ENCODE assay signal across 24 cellular contexts in genomic region chr9:69029535-69029934, GRCh38. TPM values are rescaled to one million over a fixed set of nuclear protein-coding genes. Genes with fewer than 3 reads are reported as not detected.
"Had no signal": no experiment of that assay in that cellular context is flagged by ENCODE, and none has a peak within 500 bp of the region (broad histone marks: within the 10 kb centered on the region; RNA-seq: fewer than 3 reads in every experiment).

No MANE protein-coding gene starts in this region.

- H3K4me3 Mint-ChIP-seq: activated B cell treated with CpG ODN at 0.5 μM for 24 hours; mesothelial cell of epicardium; neural crest cell; stimulated activated effector memory CD8-positive, alpha-beta T cell treated with anti-CD3 and anti-CD28 coated beads, Interleukin-12 subunit alpha, Interleukin-12 subunit beta, amount 100 ng/mL, for 72 hours; type B pancreatic cell had no signal

- H3K36me3 Mint-ChIP-seq: mesothelial cell of epicardium; stimulated activated effector memory CD8-positive, alpha-beta T cell treated with anti-CD3 and anti-CD28 coated beads, Interleukin-12 subunit alpha, Interleukin-12 subunit beta, amount 100 ng/mL, for 72 hours; type B pancreatic cell had no signal

- H3K27ac Mint-ChIP-seq: activated B cell treated with CpG ODN at 0.5 μM for 24 hours, mesothelial cell of epicardium, progenitor cell of endocrine pancreas, type B pancreatic cell had no signal

- ATAC-seq: left lung; right cardiac atrium; stimulated activated effector memory CD8-positive, alpha-beta T cell treated with anti-CD3 and anti-CD28 coated beads, Interleukin-12 subunit alpha, Interleukin-12 subunit beta, amount 100 ng/mL, for 72 hours had no signal

- H3K9me3 Mint-ChIP-seq: activated B cell treated with CpG ODN at 0.5 μM for 24 hours; stimulated activated effector memory CD8-positive, alpha-beta T cell treated with anti-CD3 and anti-CD28 coated beads, Interleukin-12 subunit alpha, Interleukin-12 subunit beta, amount 100 ng/mL, for 72 hours had no signal

- DNase-seq: activated B cell treated with CpG ODN at 0.5 μM for 24 hours; activated CD4-positive, alpha-beta T cell treated with anti-CD3 and anti-CD28 coated beads for 4 hours; activated T-cell treated with anti-CD3 and anti-CD28 coated beads for 4 hours; adrenal gland; cerebellar nuclear complex; cortex of kidney; erythroblast; foreskin melanocyte; glutamatergic neuron; hippocampal formation; left lung; right cardiac atrium; SJCRH30; small intestine; testis had no signal

- H3K4me1 Mint-ChIP-seq: mesothelial cell of epicardium had no signal

- H3K27me3 Mint-ChIP-seq: activated B cell treated with CpG ODN at 0.5 μM for 24 hours, progenitor cell of endocrine pancreas, type B pancreatic cell had no signal

RNA-seq across cellular contexts. Expression of gene PRKACG, which starts 15.6 kb away (rescaled TPM):
- total RNA-seq: activated B cell treated with CpG ODN at 0.5 μM for 24 hours; activated CD8-positive, alpha-beta memory T cell treated with anti-CD3 and anti-CD28 coated beads for 36 hours; adrenal gland; bronchial epithelial cell; left lung; lung microvascular endothelial cell; mesothelial cell of epicardium; neural crest cell; osteoblast; progenitor cell of endocrine pancreas; right cardiac atrium; SJCRH30 had no signal
